ENCODE assay signal across 28 cellular contexts in genomic region chr7:3289996-3290395, GRCh38. TPM values are rescaled to one million over a fixed set of nuclear protein-coding genes. Genes with fewer than 3 reads are reported as not detected.
DNase-seq lines count a peak whose midpoint lies in the region; ATAC-seq, FAIRE-seq and TF ChIP-seq lines count a peak whose summit lies in the region.
"Had no signal": no experiment of that assay in that cellular context is flagged by ENCODE, and none has a peak within 500 bp of the region (broad histone marks: within the 10 kb centered on the region; RNA-seq: fewer than 3 reads in every experiment).

No MANE protein-coding gene starts in this region.

- no peak overlapping the region for H4K91ac ChIP-seq in H1 (replicated peaks; ENCODE audit: insufficient read length, low read length)

- H3K23ac ChIP-seq in H1 (ENCODE audit: insufficient read length) = no peak overlapping the region

- H2AFZ ChIP-seq in H1 (ENCODE audit: low read length) = no peak overlapping the region

- no peak overlapping the region for H3K18ac ChIP-seq in H1 (ENCODE audit: extremely low read depth, low read length)

- 86% methylated on average over 2 of the region's 2 CpGs; no CpG with 5 or more reads in 1 of the 2 experiments for WGBS in H1 (ENCODE audit: extremely low coverage in 1 of 2, insufficient coverage in 1 of 2, insufficient read length in 1 of 2, insufficient replicate concordance in 2 of 2, low coverage in 1 of 2, low lambda C conversion rate in 2 of 2, missing lambda C conversion rate in 1 of 2), 2 experiments

- no peak overlapping the region for H4K5ac ChIP-seq in H1 (ENCODE audit: insufficient read length, low read depth, low read length)

- H3K9me3 Mint-ChIP-seq in activated CD4-positive, alpha-beta T cell treated with anti-CD3 and anti-CD28 coated beads, Interleukin-2, amount 10 ng/mL, durations not matched to agents 7 days and 5 days = no peaks in the 10 kb centered on the region
- H3K9me3 Mint-ChIP-seq: activated T-helper 17 cell treated with anti-CD3 and anti-CD28 coated beads, Interleukin-2, amount 50 U/mL, for 72 hours had no signal

- peak; percentile 28 for DNase-seq in H7
- peak; percentile 16 for DNase-seq in MG63
- no peak for DNase-seq in H1 (ENCODE audit: low read depth in 1 of 2, low spot score in 2 of 2)
- peak; percentile 99 for DNase-seq in myocyte (ENCODE audit: low read depth)
- DNase-seq in HPDE6-E6E7 (ENCODE audit: extremely low spot score) = no peak
- no peak for DNase-seq in activated CD4-positive, alpha-beta T cell treated with anti-CD3 and anti-CD28 coated beads, Interleukin-2, amount 10 ng/mL, durations not matched to agents 7 days and 5 days
- DNase-seq: activated CD4-positive, alpha-beta T cell treated with anti-CD3 and anti-CD28 coated beads, Interleukin-2, amount 50 U/mL, for 48 hours; activated CD4-positive, CD25-positive, alpha-beta regulatory T cell; activated CD8-positive, alpha-beta memory T cell treated with anti-CD3 and anti-CD28 coated beads, Interleukin-2, amount 50 U/mL, for 48 hours; kidney; NCI-H1105; NCI-H2081 treated with DMSO at 0.1 percent for 48 hours; NCI-H446; OCI-M1; posterior cingulate gyrus; stomach; SW 1271; transverse colon had no signal

- TF ChIP-seq POLR2A in H1 (IDR thresholded peaks at IDR 0.05; ENCODE audit: control extremely low read depth in 1 of 2, low read depth in 2 of 2, low read length in 2 of 2) = no peak

- no peak overlapping the region for H3K27ac ChIP-seq in H1 (ENCODE audit: low read depth, low read length)
- H3K27ac ChIP-seq: ascending aorta, epithelial cell of prostate, stomach, transverse colon had no signal

- TF ChIP-seq CTCF in H1 (IDR thresholded peaks at IDR 0.05; ENCODE audit: control extremely low read depth in 1 of 3, insufficient read depth in 1 of 3, low read depth in 1 of 3, low read length in 3 of 3) = no peak

- no peak overlapping the region for H3K9ac ChIP-seq in H1 (replicated peaks in 1 of 4; ENCODE audit: extremely low read depth in 1 of 4, low read depth in 3 of 4, low read length in 3 of 4)

- POLR2A ChIA-PET in H1 (lab: Charles Lee; ENCODE audit: partially characterized antibody) = no interaction called here
- POLR2A ChIA-PET in activated CD4-positive, alpha-beta T cell treated with anti-CD3 and anti-CD28 coated beads, Interleukin-2, amount 10 ng/mL, durations not matched to agents 7 days and 5 days (lab: Charles Lee) = no interaction called here

- H3K27ac Mint-ChIP-seq in activated CD4-positive, alpha-beta T cell treated with anti-CD3 and anti-CD28 coated beads, Interleukin-2, amount 10 ng/mL, durations not matched to agents 7 days and 5 days = no peak overlapping the region
- H3K27ac Mint-ChIP-seq: activated T-helper 17 cell treated with anti-CD3 and anti-CD28 coated beads, Interleukin-2, amount 50 U/mL, for 72 hours had no signal

- no peak for FAIRE-seq in H1 (lab: Jason Lieb, UNC)
- FAIRE-seq: frontal cortex, HepG2, kidney had no signal

- no peak for ATAC-seq in GM19035 (IDR thresholded peaks at IDR 0.05; ENCODE audit: unreplicated experiment)
- ATAC-seq: activated naive CD4-positive, alpha-beta T cell treated with anti-CD3 and anti-CD28 coated beads, Interleukin-2, amount 50 U/mL, for 72 hours; activated T-helper 17 cell treated with anti-CD3 and anti-CD28 coated beads, Interleukin-2, amount 50 U/mL, for 72 hours; HepG2; Right ventricle myocardium inferior had no signal

- H3K36me3 ChIP-seq in H7 (replicated peaks; ENCODE audit: control insufficient read depth, insufficient read depth, low read length) = no peaks in the 10 kb centered on the region
- no peaks in the 10 kb centered on the region for H3K36me3 ChIP-seq in MG63
- no peaks in the 10 kb centered on the region for H3K36me3 ChIP-seq in H1 (ENCODE audit: control insufficient read depth in 2 of 4, insufficient read depth in 4 of 4, low read length in 3 of 4)
- H3K36me3 ChIP-seq: ascending aorta, stomach, transverse colon had no signal

- no peak overlapping the region for H3K56ac ChIP-seq in H1 (replicated peaks; ENCODE audit: insufficient read length, low read depth, low read length)

- no peak overlapping the region for H2BK5ac ChIP-seq in H1 (ENCODE audit: low read depth, low read length)

- H3K14ac ChIP-seq in H1 (ENCODE audit: insufficient read length) = no peak overlapping the region

- H3K36me3 Mint-ChIP-seq in activated CD4-positive, alpha-beta T cell treated with anti-CD3 and anti-CD28 coated beads, Interleukin-2, amount 10 ng/mL, durations not matched to agents 7 days and 5 days (ENCODE audit: low read depth) = no peaks in the 10 kb centered on the region
- H3K36me3 Mint-ChIP-seq: activated naive CD4-positive, alpha-beta T cell treated with anti-CD3 and anti-CD28 coated beads, Interleukin-2, amount 50 U/mL, for 72 hours had no signal

- H3K4me3 Mint-ChIP-seq in activated CD4-positive, alpha-beta T cell treated with anti-CD3 and anti-CD28 coated beads, Interleukin-2, amount 10 ng/mL, durations not matched to agents 7 days and 5 days = no peak overlapping the region
- H3K4me3 Mint-ChIP-seq: activated T-helper 17 cell treated with anti-CD3 and anti-CD28 coated beads, Interleukin-2, amount 50 U/mL, for 72 hours had no signal

- H3K9me3 ChIP-seq in MG63 (no peaks in the 10 kb centered on the region), H1 (ENCODE audit: insufficient read depth in 2 of 2, low read depth in 1 of 2, low read length in 1 of 2) (no peaks in the 10 kb centered on the region)
- H3K9me3 ChIP-seq: transverse colon had no signal

- peaks cover 0 to 6% (median 1%) of the 10 kb centered on the region in 4 experiments; a peak in 3 of 7 replicates for H3K4me1 ChIP-seq in H1 (replicated peaks in 1 of 4; ENCODE audit: control insufficient read depth in 3 of 4, insufficient read depth in 4 of 4, low read length in 3 of 4)
- H3K4me1 ChIP-seq: ascending aorta, stomach, transverse colon had no signal

- no peaks in the 10 kb centered on the region for H3K79me2 ChIP-seq in H1 (ENCODE audit: control insufficient read depth in 1 of 2, insufficient read depth in 2 of 2, low read length in 2 of 2)

- no peaks in the 10 kb centered on the region for H3K23me2 ChIP-seq in H1 (ENCODE audit: low read depth, low read length)

- no peak overlapping the region for H3K4ac ChIP-seq in H1 (replicated peaks; ENCODE audit: insufficient read length, low read depth, low read length)

- no peak overlapping the region for H2BK12ac ChIP-seq in H1 (ENCODE audit: low read depth, low read length)

- no peak overlapping the region for H3K4me2 ChIP-seq in H1 (ENCODE audit: insufficient read depth in 1 of 2, low read depth in 2 of 2, low read length in 2 of 2)

- TF ChIP-seq EP300 in H1 (IDR thresholded peaks at IDR 0.05; ENCODE audit: borderline replicate concordance in 1 of 2, low read depth in 2 of 2, low read length in 2 of 2) = no peak

- no peak for TF ChIP-seq RAD21 in H1 (IDR thresholded peaks at IDR 0.05 in 1 of 2, conservative IDR thresholded peaks at IDR 0.05 in 1 of 2; ENCODE audit: low read depth in 2 of 2, low read length in 2 of 2)

- no peaks in the 10 kb centered on the region for H4K20me1 ChIP-seq in H1 (replicated peaks in 1 of 2; ENCODE audit: control insufficient read depth in 1 of 2, insufficient read depth in 2 of 2, low read length in 2 of 2)

- H3K4me3 ChIP-seq in H7 (ENCODE audit: insufficient read depth, low read depth, low read length) (no peak overlapping the region), MG63 (no peak overlapping the region), H1 (ENCODE audit: extremely low read depth in 1 of 4, insufficient read depth in 2 of 4, low read depth in 3 of 4, low read length in 4 of 4) (no peak overlapping the region)
- H3K4me3 ChIP-seq: ascending aorta, lung, stomach, transverse colon had no signal

- no peak overlapping the region for H4K8ac ChIP-seq in H1 (ENCODE audit: extremely low read depth, insufficient read depth, low read length)

- H3K27me3 ChIP-seq in H7 (ENCODE audit: control insufficient read depth, insufficient read depth, low read length) (no peaks in the 10 kb centered on the region), MG63 (no peaks in the 10 kb centered on the region), H1 (replicated peaks in 1 of 4; ENCODE audit: control insufficient read depth in 3 of 4, extremely low read depth in 1 of 4, insufficient read depth in 3 of 4, low read length in 3 of 4) (no peaks in the 10 kb centered on the region; a peak in 1 of 7 replicates)
- H3K27me3 ChIP-seq: ascending aorta, stomach, transverse colon had no signal

- H3K27me3 Mint-ChIP-seq in activated CD4-positive, alpha-beta T cell treated with anti-CD3 and anti-CD28 coated beads, Interleukin-2, amount 10 ng/mL, durations not matched to agents 7 days and 5 days = peaks cover 2% of the 10 kb centered on the region

- no peak overlapping the region for H2BK120ac ChIP-seq in H1 (replicated peaks; ENCODE audit: low read depth, low read length)

- no peaks in the 10 kb centered on the region for H3K4me1 Mint-ChIP-seq in activated CD4-positive, alpha-beta T cell treated with anti-CD3 and anti-CD28 coated beads, Interleukin-2, amount 10 ng/mL, durations not matched to agents 7 days and 5 days
- H3K4me1 Mint-ChIP-seq: activated T-helper 17 cell treated with anti-CD3 and anti-CD28 coated beads, Interleukin-2, amount 50 U/mL, for 72 hours had no signal

- no peak overlapping the region for H2BK20ac ChIP-seq in H1 (ENCODE audit: low read length)

- no peak overlapping the region for H2BK15ac ChIP-seq in H1 (ENCODE audit: low read length)

- H3K79me1 ChIP-seq in H1 (ENCODE audit: low read depth, low read length) = no peaks in the 10 kb centered on the region

- H2AK5ac ChIP-seq in H1 (ENCODE audit: low read depth, low read length) = no peak overlapping the region

- CTCF ChIA-PET in H1 (lab: Charles Lee; ENCODE audit: partially characterized antibody) = interaction anchor here (0.6 to 2.4 kb wide), 6 partner anchors 10 to 383 kb away, joined by 3 to 15 read pairs (median 3); partner anchors contain the start of gene SDK1
- CTCF ChIA-PET in activated CD4-positive, alpha-beta T cell treated with anti-CD3 and anti-CD28 coated beads, Interleukin-2, amount 10 ng/mL, durations not matched to agents 7 days and 5 days (lab: Charles Lee) = interaction anchor here (0.6 to 1.6 kb wide), 4 partner anchors 10 to 553 kb away, joined by 3 to 5 read pairs (median 4); no protein-coding TSS in a partner anchor

RNA-seq across cellular contexts. Expression of gene SDK1, which starts 11.1 kb away (rescaled TPM):
- 2.4 and 4.1 TPM in 2 replicates for total RNA-seq in H7 (2014; rRNA removed; shearing (Covaris generic))
- 1.1 TPM in 1 of 2 replicates, not detected in the other for total RNA-seq in MG63 (2014; rRNA removed; shearing (Covaris generic); ENCODE audit: low replicate concordance)
- total RNA-seq in H1 (2021; fragmentation: NEBNext Ultra II Directional; extraction: Animal tissue kit (Norgen Biotek cat#: 25700)) = 7.2 and 7.3 TPM in 2 replicates
- 3.3 and 4.7 TPM in 2 replicates for polyA plus RNA-seq in H1 (2011; rRNA removed)
- 2.7 TPM for polyA plus RNA-seq in H1 (2011; cell fraction: cytosol; rRNA removed)
- polyA plus RNA-seq in H1 (2011; cell fraction: nucleus; rRNA removed) = 10.6 TPM
- 3.6 to 7.4 TPM (median 6.1 TPM) in 4 replicates for polyA plus RNA-seq in H1 (2012, experiment 1 of 2)
- polyA plus RNA-seq in H1 (2012, experiment 2 of 2) = 2.8 TPM
- polyA plus RNA-seq in H1 (2013, experiment 1 of 2) = 7.2 TPM
- polyA plus RNA-seq in H1 (2013, experiment 2 of 2) = 5.9 TPM
- 10.0 and 10.6 TPM in 2 replicates for polyA minus RNA-seq in H1 (2011; rRNA and poly(A)+ RNA removed)
- polyA minus RNA-seq in H1 (2011; cell fraction: cytosol; rRNA and poly(A)+ RNA removed) = 8.9 TPM
- 21.6 TPM for polyA minus RNA-seq in H1 (2011; cell fraction: nucleus; rRNA and poly(A)+ RNA removed)
- 1.9 and 2.8 TPM in 2 replicates for total RNA-seq in myocyte
- polyA plus RNA-seq in myocyte (2012) = 2.3 TPM
- total RNA-seq in activated CD4-positive, alpha-beta T cell treated with anti-CD3 and anti-CD28 coated beads, Interleukin-2, amount 10 ng/mL, durations not matched to agents 7 days and 5 days = under 1 TPM; 0.10 to 0.17 TPM
- total RNA-seq: G401 had no signal

Comparison
In these comparisons a context has a peak if more than half of its experiments do, and no peak if none do; other contexts are left out.
1. DNase-seq: peak in H7 (single experiment), MG63 (single experiment) and myocyte (single experiment); none in H1 (0 of 2), HPDE6-E6E7 (single experiment) and activated CD4-positive, alpha-beta T cell treated with anti-CD3 and anti-CD28 coated beads, Interleukin-2, amount 10 ng/mL, durations not matched to agents 7 days and 5 days (single experiment).